ENCODE assay signal across 5 cellular contexts in genomic region chr16:89259901-89260300, GRCh38. TPM values are rescaled to one million over a fixed set of nuclear protein-coding genes. Genes with fewer than 3 reads are reported as not detected.
"Had no signal": no experiment of that assay in that cellular context is flagged by ENCODE, and none has a peak within 500 bp of the region (broad histone marks: within the 10 kb centered on the region; RNA-seq: fewer than 3 reads in every experiment).

No MANE protein-coding gene starts in this region.

RNA-seq across cellular contexts. Expression of gene SLC22A31, which starts 59.6 kb away (rescaled TPM):
- total RNA-seq: subcutaneous adipose tissue, temporal lobe, urinary bladder, uterus, vagina had no signal
